9 cellular contexts compared by ENCODE assay signal in genomic region chr15:41282980-41283652, GRCh38. TPM values are rescaled to one million over a fixed set of nuclear protein-coding genes. Genes with fewer than 3 reads are reported as not detected.
DNase-seq lines count a peak whose midpoint lies in the region; ATAC-seq, FAIRE-seq and TF ChIP-seq lines count a peak whose summit lies in the region.
"Not testable (repeated sequence)": the region's sequence is repeated elsewhere in the genome, so short reads cannot be mapped to it uniquely, and the experiment has no call there.
"Had no signal": no experiment of that assay in that cellular context is flagged by ENCODE, and none has a peak within 500 bp of the region (broad histone marks: within the 10 kb centered on the region; RNA-seq: fewer than 3 reads in every experiment).

No MANE protein-coding gene starts in this region.

- H3F3A ChIP-seq in Loucy (ENCODE audit: low read depth), result not testable (repeated sequence)

- peak overlapping the region; percentile 82 for H3K9ac ChIP-seq in Loucy (ENCODE audit: low read depth, low read length, poor library complexity, severe bottlenecking)

- H3K36me3 ChIP-seq in Loucy (ENCODE audit: insufficient read depth, low read length) (peaks cover 26% of the 10 kb centered on the region; the same call in 1 of the 2 replicates), WERI-Rb-1 (peaks cover 49% of the 10 kb centered on the region), esophagus squamous epithelium (peaks cover 0 to 57% (median 21%) of the 10 kb centered on the region in 3 donors), right lobe of liver (peaks cover 3 to 41% (median 24%) of the 10 kb centered on the region in 4 donors), pancreas (peaks cover 4 to 31% (median 17%) of the 10 kb centered on the region in 3 donors), tibial artery (peaks cover 29 to 51% (median 31%) of the 10 kb centered on the region in 3 donors)

- H3K27me3 ChIP-seq in Loucy (ENCODE audit: insufficient read depth, low read length, poor library complexity, severe bottlenecking); WERI-Rb-1 (ENCODE audit: insufficient read depth, low read depth, severe bottlenecking); esophagus squamous epithelium; right lobe of liver; pancreas; tibial artery: not testable (repeated sequence)

- not testable (repeated sequence) for TF ChIP-seq POLR2A in esophagus squamous epithelium (IDR thresholded peaks at IDR 0.05); right lobe of liver (IDR thresholded peaks at IDR 0.05)

- H3K9me2 ChIP-seq in Loucy (replicated peaks; ENCODE audit: low read depth, low read length), result not testable (repeated sequence)

- ATAC-seq in right lobe of liver, result peak in 3 of 4 donors; percentile 2
- ATAC-seq in pancreas, result not testable (repeated sequence)

- peaks cover 38% of the 10 kb centered on the region for H4K20me1 ChIP-seq in Loucy (ENCODE audit: insufficient read depth, low read length, poor library complexity, severe bottlenecking)

- not testable (repeated sequence) for H3K9me3 ChIP-seq in Loucy (ENCODE audit: insufficient read depth, low read depth, low read length); WERI-Rb-1 (ENCODE audit: severe bottlenecking); esophagus squamous epithelium; right lobe of liver; pancreas; tibial artery

- peak overlapping the region; percentile 73 for H3K4me2 ChIP-seq in Loucy (ENCODE audit: low read depth, low read length, poor library complexity, severe bottlenecking)

- H3K79me2 ChIP-seq in Loucy (ENCODE audit: insufficient read depth, low read length), result peaks cover 44% of the 10 kb centered on the region

- in situ Hi-C loops in astrocyte of the spinal cord (cut with HindIII; ENCODE audit: low sequenced_read_pairs), result not testable (repeated sequence)

- FAIRE-seq in pancreas (lab: Jason Lieb, UNC), result not testable (repeated sequence)

- DNase-seq in DMS53 treated with DMSO at 0.1 percent for 48 hours (lab: John Stamatoyannopoulos, UW; ENCODE audit: unreplicated experiment), result peak; percentile 9
- peak; percentile 53 for DNase-seq in WERI-Rb-1
- DNase-seq in astrocyte of the spinal cord (ENCODE audit: low read depth, low spot score); esophagus squamous epithelium (lab: John Stamatoyannopoulos, UW): not testable (repeated sequence)
- peak in 1 of 3 donors; percentile 28 for DNase-seq in right lobe of liver
- DNase-seq in pancreas, result peak in 1 of 6 donors; percentile 58
- peak in 1 of 2 donors; percentile 64 for DNase-seq in tibial artery

- peak overlapping the region; percentile 94 for H3K27ac ChIP-seq in WERI-Rb-1
- H3K27ac ChIP-seq in esophagus squamous epithelium, result peak overlapping the region; percentile 92 to 98 (median 94)
- H3K27ac ChIP-seq in right lobe of liver, result peak overlapping the region; percentile 88 to 98 (median 92)
- peak overlapping the region; percentile 88 to 96 (median 92) for H3K27ac ChIP-seq in pancreas
- peak overlapping the region; percentile 82 to 91 for H3K27ac ChIP-seq in tibial artery

- H2AFZ ChIP-seq in Loucy (ENCODE audit: low read length), result peak overlapping the region; percentile 69

- H3K4me3 ChIP-seq in Loucy (ENCODE audit: low read length, poor library complexity, severe bottlenecking), result peak overlapping the region; percentile 90
- H3K4me3 ChIP-seq in WERI-Rb-1 (ENCODE audit: low read depth, low read length), result peak overlapping the region; percentile 92
- peak overlapping the region; percentile 3 for H3K4me3 ChIP-seq in astrocyte of the spinal cord (ENCODE audit: low read depth, low read length)
- H3K4me3 ChIP-seq in esophagus squamous epithelium, result peak overlapping the region; percentile 70 to 90 (median 76)
- peak overlapping the region; percentile 79 to 95 (median 90) for H3K4me3 ChIP-seq in right lobe of liver
- H3K4me3 ChIP-seq in pancreas, result peak overlapping the region; percentile 92 to 95 (median 95)
- H3K4me3 ChIP-seq in tibial artery, result peak overlapping the region; percentile 79 to 88

- intact Hi-C loops in esophagus squamous epithelium (cut with DNase I); right lobe of liver (cut with DNase I); pancreas (cut with DNase I); tibial artery (cut with DNase I; ENCODE audit: low total_unique reads): not testable (repeated sequence)

- TF ChIP-seq CTCF in Loucy (conservative IDR thresholded peaks at IDR 0.05; ENCODE audit: low read length); WERI-Rb-1 (IDR thresholded peaks at IDR 0.05; ENCODE audit: low read depth, low read length); astrocyte of the spinal cord (IDR thresholded peaks at IDR 0.05; ENCODE audit: low read depth, low read length); esophagus squamous epithelium (IDR thresholded peaks at IDR 0.05); right lobe of liver (IDR thresholded peaks at IDR 0.05); pancreas (IDR thresholded peaks at IDR 0.05); tibial artery (IDR thresholded peaks at IDR 0.05): not testable (repeated sequence)

- H3K4me1 ChIP-seq in Loucy (ENCODE audit: insufficient read depth, low read length, poor library complexity, severe bottlenecking), result peaks cover 29% of the 10 kb centered on the region
- peaks cover 5 to 43% (median 13%) of the 10 kb centered on the region in 3 donors for H3K4me1 ChIP-seq in esophagus squamous epithelium
- H3K4me1 ChIP-seq in right lobe of liver, result peaks cover 0 to 15% (median 4%) of the 10 kb centered on the region in 4 donors
- H3K4me1 ChIP-seq in pancreas, result not testable (repeated sequence)
- peaks cover 3 to 25% (median 14%) of the 10 kb centered on the region in 4 donors for H3K4me1 ChIP-seq in tibial artery

- 37 to 41% methylated on average over 19 of the region's 19 CpGs for WGBS in esophagus squamous epithelium, 2 donors
- 16% methylated on average over 13 of the region's 19 CpGs for WGBS in right lobe of liver (ENCODE audit: insufficient coverage, low coverage, low lambda C conversion rate, missing lambda C conversion rate)
- 35% methylated on average over 19 of the region's 19 CpGs for WGBS in pancreas, 2 donors

RNA-seq across cellular contexts. Expression of gene OIP5, which starts 49.3 kb away (rescaled TPM):
- total RNA-seq in esophagus squamous epithelium (10 to 100 TPM in 2 of 4 donors, 1 to 10 TPM in 2; 2.7 to 16.3 (median 7.3) TPM), right lobe of liver (1 to 10 TPM in 1 of 6 experiments, under 1 TPM in 4, not detected in 1; 0.23 to 1.1 (median 0.82) TPM), pancreas (under 1 TPM; 0.17 to 0.41 (median 0.25) TPM)
- polyA plus RNA-seq in pancreas, result under 1 TPM; 0.30 to 0.56 TPM

RNA-seq across cellular contexts. Expression of gene NUSAP1, which starts 49.6 kb away (rescaled TPM):
- total RNA-seq in esophagus squamous epithelium, result 10 to 100 TPM; 26.5 to 47.7 (median 37.6) TPM
- total RNA-seq in right lobe of liver, result 1 to 10 TPM; 2.2 to 9.3 (median 5.0) TPM
- total RNA-seq in pancreas, result 1 to 10 TPM in 3 of 6 donors, under 1 TPM in 3; 0.37 to 5.6 (median 1.2) TPM
- polyA plus RNA-seq in pancreas, result 1 to 10 TPM in 1 of 2 donors, under 1 TPM in 1; 0.95 to 2.1 TPM

RNA-seq across cellular contexts. Expression of gene CHP1, which starts 52.0 kb away (rescaled TPM):
- total RNA-seq in esophagus squamous epithelium (100 to 1,000 TPM; 115 to 241 (median 160) TPM), right lobe of liver (100 to 1,000 TPM; 137 to 270 (median 205) TPM), pancreas (10 to 100 TPM; 59.5 to 79.1 (median 73.3) TPM)
- polyA plus RNA-seq in pancreas, result 10 to 100 TPM; 23.2 to 27.6 TPM

RNA-seq across cellular contexts. Expression of gene EXD1, which starts 52.6 kb away (rescaled TPM):
- total RNA-seq in esophagus squamous epithelium, result not detected
- under 1 TPM in 1 of 6 experiments, not detected in 5; 0.22 TPM for total RNA-seq in right lobe of liver
- total RNA-seq in pancreas, result not detected
- not detected for polyA plus RNA-seq in pancreas
- total RNA-seq: T-helper 1 cell treated with Interleukin-12 subunit alpha and Interleukin-12 subunit beta and Interleukin-4 antibody, amounts not matched to agents 30 ng/mL and 1 ng/mL, for 36 hours had no signal

Comparison
In these comparisons a context has a peak if more than half of its experiments do, and no peak if none do; other contexts are left out.
1. H3K4me3 ChIP-seq: peak in every context shown above with its lines; median percentile 95 in pancreas; 92 in WERI-Rb-1; 90 in Loucy; 90 in right lobe of liver; 84 in tibial artery; 76 in esophagus squamous epithelium; 3 in astrocyte of the spinal cord.